1 cellular context compared by ENCODE assay signal in the genomic region with DNA sequence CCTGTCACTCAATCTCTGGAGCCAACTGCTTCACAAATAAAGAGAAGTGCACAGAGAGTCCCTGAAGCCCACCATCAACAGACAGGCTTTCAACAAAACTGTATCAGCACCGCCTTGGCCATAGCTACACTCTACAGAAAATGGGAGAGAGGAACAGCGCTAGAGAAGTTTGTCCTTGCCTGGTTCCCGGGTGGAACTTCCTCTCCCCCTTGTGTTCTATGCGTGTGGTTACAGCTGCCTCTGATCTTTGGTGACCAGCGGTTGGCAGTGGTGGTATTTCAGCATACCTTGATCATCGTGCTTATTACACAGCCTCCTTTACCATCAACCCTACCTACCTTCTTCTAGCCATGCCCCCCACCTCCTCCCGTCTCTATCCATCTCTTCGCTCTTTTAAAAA.
TF ChIP-seq lines count a peak whose summit lies in the region.

No MANE protein-coding gene starts in this region.

TF ChIP-seq in GM23338, 12 proteins besides CTCF, POLR2A, EP300 and RAD21 (continued from another document):
- TF ChIP-seq ZNF462 (CRISPR knock-in tag; IDR thresholded peaks at IDR 0.05) (no peak), CREB1 (CRISPR knock-in tag; IDR thresholded peaks at IDR 0.05; ENCODE audit: low read depth) (no peak), POLR2AphosphoS5 (IDR thresholded peaks at IDR 0.05; ENCODE audit: low read depth) (no peak)
